Comparison of ENCODE assay signal across 22 cellular contexts in the genomic region with DNA sequence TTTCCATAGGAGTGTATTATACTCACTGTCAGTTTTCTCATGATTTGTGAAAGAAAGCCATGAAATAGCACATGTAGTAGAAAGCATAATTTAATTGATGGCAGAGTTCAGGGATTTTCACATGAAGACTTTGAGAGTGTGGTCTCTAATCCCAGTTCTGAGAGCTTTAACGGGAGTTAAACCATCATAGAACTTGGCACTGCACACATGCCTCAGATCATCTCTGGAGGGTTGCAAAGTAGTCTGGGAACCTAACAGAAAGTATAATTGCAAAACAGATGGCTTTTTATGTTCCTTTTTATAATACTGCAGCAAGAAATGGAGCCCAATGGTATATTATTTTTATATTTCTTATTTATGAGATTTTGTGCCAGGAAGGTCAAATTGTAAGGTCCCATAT.
"Had no signal": no experiment of that assay in that cellular context is flagged by ENCODE, and none has a peak within 500 bp of the region (broad histone marks: within the 10 kb centered on the region; RNA-seq: fewer than 3 reads in every experiment).

No MANE protein-coding gene starts in this region.

- FAIRE-seq: urothelium cell line had no signal

- DNase-seq: effector CD4-positive, alpha-beta T cell; glutamatergic neuron; left lung; mesenchymal stem cell; naive B cell; occipital lobe; retina; stimulated activated CD4-positive, alpha-beta T cell treated with anti-CD3 and anti-CD28 coated beads, Interleukin-4, amount 100 ng/mL, for 1 hour; stimulated activated CD8-positive, alpha-beta memory T cell treated with anti-CD3 and anti-CD28 coated beads, Interleukin-4, amount 100 ng/mL, for 48 hours; stimulated activated naive CD8-positive, alpha-beta T cell treated with anti-CD3 and anti-CD28 coated beads, Interleukin-15, Interleukin-2, amounts not matched to agents 100 U/mL and 50 U/mL, for 24 hours; thyroid gland had no signal

- H3K4me1 ChIP-seq: left lung, parathyroid adenoma had no signal

- H3K27me3 Mint-ChIP-seq: type B pancreatic cell had no signal

- H3K36me3 ChIP-seq: gastroesophageal sphincter, left lung, prostate gland, suprapubic skin, thyroid gland had no signal

- H2AFZ ChIP-seq: parathyroid adenoma had no signal

- H3K79me2 ChIP-seq: parathyroid adenoma had no signal

- H3K27me3 ChIP-seq: gastroesophageal sphincter, left lung, suprapubic skin, thyroid gland had no signal

- H3K27ac Mint-ChIP-seq: endodermal cell; naive B cell; stimulated activated effector memory CD8-positive, alpha-beta T cell treated with anti-CD3 and anti-CD28 coated beads, Interleukin-12 subunit alpha, Interleukin-12 subunit beta, amount 100 ng/mL, for 72 hours; type B pancreatic cell had no signal

- H3K4me3 Mint-ChIP-seq: endodermal cell; naive B cell; nephron; stimulated activated effector memory CD8-positive, alpha-beta T cell treated with anti-CD3 and anti-CD28 coated beads, Interleukin-12 subunit alpha, Interleukin-12 subunit beta, amount 100 ng/mL, for 72 hours; type B pancreatic cell had no signal

- ATAC-seq: gastroesophageal sphincter; left lung; stimulated activated effector memory CD8-positive, alpha-beta T cell treated with anti-CD3 and anti-CD28 coated beads, Interleukin-12 subunit alpha, Interleukin-12 subunit beta, amount 100 ng/mL, for 72 hours; stimulated activated naive CD8-positive, alpha-beta T cell treated with anti-CD3 and anti-CD28 coated beads, Interleukin-15, Interleukin-2, amounts not matched to agents 100 U/mL and 50 U/mL, for 24 hours had no signal

- H3K9me3 Mint-ChIP-seq: naive B cell; nephron; stimulated activated effector memory CD8-positive, alpha-beta T cell treated with anti-CD3 and anti-CD28 coated beads, Interleukin-12 subunit alpha, Interleukin-12 subunit beta, amount 100 ng/mL, for 72 hours; type B pancreatic cell had no signal

- H3K27ac ChIP-seq: coronary artery, gastroesophageal sphincter, left lung, parathyroid adenoma, prostate gland, suprapubic skin, thyroid gland had no signal

- H3K9ac ChIP-seq: parathyroid adenoma had no signal

- H3K9me3 ChIP-seq: gastroesophageal sphincter, left lung, prostate gland, suprapubic skin, thyroid gland had no signal

- H3K36me3 Mint-ChIP-seq: naive B cell; stimulated activated effector memory CD8-positive, alpha-beta T cell treated with anti-CD3 and anti-CD28 coated beads, Interleukin-12 subunit alpha, Interleukin-12 subunit beta, amount 100 ng/mL, for 72 hours had no signal

- H3K4me1 Mint-ChIP-seq: naive B cell; stimulated activated effector memory CD8-positive, alpha-beta T cell treated with anti-CD3 and anti-CD28 coated beads, Interleukin-12 subunit alpha, Interleukin-12 subunit beta, amount 100 ng/mL, for 72 hours had no signal

- H3K4me3 ChIP-seq: coronary artery, gastroesophageal sphincter, left lung, lung, prostate gland, suprapubic skin, thyroid gland had no signal
